8 cellular contexts compared by ENCODE assay signal in the genomic region with DNA sequence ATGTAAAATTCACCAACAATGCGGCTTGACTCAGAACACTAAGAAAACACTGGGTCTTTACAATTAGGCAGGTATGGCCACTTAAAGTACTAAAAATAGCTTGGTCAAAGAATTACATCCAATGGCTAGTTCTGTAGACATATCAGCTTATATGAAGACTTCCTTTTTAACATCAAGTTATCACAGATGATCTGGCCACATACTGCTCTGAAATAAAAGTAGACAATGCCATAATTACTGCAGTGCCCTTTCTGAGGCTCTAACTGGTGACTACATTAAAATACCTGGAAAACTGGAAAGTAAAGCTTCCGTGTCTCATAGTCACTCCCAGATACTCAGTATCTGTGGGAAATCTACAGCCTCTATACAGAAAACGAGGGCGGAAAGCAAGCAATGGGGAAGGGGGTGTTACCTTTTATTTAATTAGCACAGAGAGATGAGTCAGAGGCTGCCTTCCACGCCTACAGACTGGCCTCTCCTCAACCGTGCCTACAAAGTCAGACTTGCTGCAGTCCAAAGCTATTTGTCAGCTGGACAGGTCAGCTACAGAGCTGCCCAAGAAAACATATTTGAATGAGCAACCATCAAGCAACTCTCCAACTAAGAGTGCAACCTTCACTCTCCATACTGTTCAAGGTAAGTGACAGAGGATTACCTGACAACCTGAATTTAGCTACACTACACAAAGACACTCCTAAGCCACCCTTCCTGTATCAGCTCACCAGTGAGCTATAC. TPM values are rescaled to one million over a fixed set of nuclear protein-coding genes. Genes with fewer than 3 reads are reported as not detected.
DNase-seq lines count a peak whose midpoint lies in the region; TF ChIP-seq lines count a peak whose summit lies in the region.

No MANE protein-coding gene starts in this region.

- H3K4me3 ChIP-seq in HAP-1 (no peak overlapping the region), duodenal mucosa (ENCODE audit: low read depth in 1 of 2, low read length in 2 of 2) (peak overlapping the region; percentile 13 to 37), mesodermal cell (ENCODE audit: extremely low read depth, insufficient read depth, low read length, poor library complexity, severe bottlenecking) (no peak overlapping the region)

- H3K9me3 ChIP-seq in HAP-1, result peaks cover 10% of the 10 kb centered on the region
- H3K9me3 ChIP-seq in duodenal mucosa (ENCODE audit: control insufficient read depth in 1 of 2, low read length in 2 of 2), result peaks cover 7 to 8% of the 10 kb centered on the region in 2 donors
- peaks cover 18% of the 10 kb centered on the region for H3K9me3 ChIP-seq in mesodermal cell (ENCODE audit: control insufficient read depth, low read length)

- in situ Hi-C loops in HAP-1 (cut with MboI; ENCODE audit: low sequenced_read_pairs), result no loop called here

- no peak for TF ChIP-seq CTCF in VCaP (conservative IDR thresholded peaks at IDR 0.05)

- WGBS in mesodermal cell (ENCODE audit: insufficient coverage in 2 of 2), 2 experiments, result 0 to 6% methylated on average over 2 to 3 of the region's 6 CpGs

- H3K4me1 ChIP-seq in HAP-1, result peaks cover 27% of the 10 kb centered on the region
- peaks cover 46 to 53% of the 10 kb centered on the region in 2 donors for H3K4me1 ChIP-seq in duodenal mucosa (ENCODE audit: control insufficient read depth in 1 of 2, insufficient read depth in 2 of 2, low read length in 2 of 2)
- H3K4me1 ChIP-seq in mesodermal cell (ENCODE audit: control insufficient read depth, insufficient read depth, low read length, poor library complexity, severe bottlenecking), result peaks cover 24% of the 10 kb centered on the region

- H3K27me3 ChIP-seq in HAP-1 (ENCODE audit: low read depth) (no peaks in the 10 kb centered on the region), duodenal mucosa (ENCODE audit: control insufficient read depth in 1 of 2, insufficient read depth in 2 of 2, low read length in 2 of 2) (no peaks in the 10 kb centered on the region)

- H3K36me3 ChIP-seq in HAP-1 (replicated peaks) (no peaks in the 10 kb centered on the region), duodenal mucosa (ENCODE audit: control insufficient read depth in 1 of 2, insufficient read depth in 2 of 2, low read length in 2 of 2) (no peaks in the 10 kb centered on the region), mesodermal cell (ENCODE audit: control insufficient read depth, insufficient read depth, low read length) (peaks cover 12% of the 10 kb centered on the region)

- peak overlapping the region; percentile 41 to 51 for H3K9ac ChIP-seq in duodenal mucosa (ENCODE audit: low read depth in 1 of 2, low read length in 2 of 2)

- peak overlapping the region; percentile 64 for H3K27ac ChIP-seq in VCaP
- H3K27ac ChIP-seq in duodenal mucosa (ENCODE audit: low read depth, low read length), result peak overlapping the region; percentile 65
- H3K27ac ChIP-seq in mesodermal cell (ENCODE audit: low read depth, low read length, severe bottlenecking), result peak overlapping the region; percentile 68

- DNase-seq in ELR (ENCODE audit: low read depth) (peak; percentile 96), HAP-1 (ENCODE audit: low spot score in 2 of 2) (peak; percentile 39 to 59), LoVo (ENCODE audit: low spot score) (peak; percentile 92), ureter (ENCODE audit: low spot score) (peak; percentile 76), middle frontal gyrus (ENCODE audit: extremely low spot score, low spot score) (no peak)

RNA-seq across cellular contexts. Expression of gene SERINC5, which starts 8.7 kb away (rescaled TPM):
- polyA plus RNA-seq in mesodermal cell (2013, experiment 1 of 2), result 33.0 TPM
- 34.5 TPM for polyA plus RNA-seq in mesodermal cell (2013, experiment 2 of 2)
- total RNA-seq in ureter, result 89.9 TPM

Comparison
In these comparisons a context has a peak if more than half of its experiments do, and no peak if none do; other contexts are left out.
1. H3K4me3 ChIP-seq: peak in duodenal mucosa (2 of 2); none in HAP-1 (single experiment) and mesodermal cell (single experiment).
2. Peak in every context shown above with its lines, with median percentiles within 50 percentile points of each other: H3K27ac ChIP-seq.